In the genomic region with DNA sequence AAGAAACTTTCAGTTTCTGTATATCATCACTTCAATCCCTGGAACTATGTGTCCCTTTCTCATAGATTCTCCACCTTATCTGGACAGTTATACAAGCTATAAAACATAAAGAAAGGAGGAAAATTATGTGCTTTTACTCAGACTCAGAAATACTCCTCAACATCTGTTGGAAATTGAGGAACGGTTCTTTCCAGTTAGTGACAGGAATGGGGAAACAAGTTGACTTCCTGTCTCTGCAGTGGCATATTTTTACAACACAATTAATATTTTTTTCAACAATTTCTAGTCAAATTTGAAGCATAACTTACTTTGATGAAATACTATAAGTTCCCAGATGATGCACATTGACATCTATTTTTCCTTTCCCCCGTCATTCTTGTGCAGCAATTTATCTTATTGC, we compare ENCODE assay signal across 19 cellular contexts.
"Had no signal": no experiment of that assay in that cellular context is flagged by ENCODE, and none has a peak within 500 bp of the region (broad histone marks: within the 10 kb centered on the region; RNA-seq: fewer than 3 reads in every experiment).

No MANE protein-coding gene starts in this region.

- H3K4me1 Mint-ChIP-seq: nephron progenitor cell had no signal

- H3K4me3 Mint-ChIP-seq: activated CD8-positive, alpha-beta memory T cell treated with anti-CD3 and anti-CD28 coated beads, Interleukin-2, amount 10 ng/mL, durations not matched to agents 7 days and 5 days; activated naive CD8-positive, alpha-beta T cell treated with anti-CD3 and anti-CD28 coated beads for 36 hours; activated T-cell treated with anti-CD3 and anti-CD28 coated beads, Interleukin-2, amount 50 U/mL, for 24 hours; memory B cell; nephron progenitor cell had no signal

- FAIRE-seq: endometrium had no signal

- H3K27ac ChIP-seq: breast epithelium, esophagus squamous epithelium, ovary had no signal

- ATAC-seq: activated CD8-positive, alpha-beta memory T cell treated with anti-CD3 and anti-CD28 coated beads, Interleukin-2, amount 10 ng/mL, durations not matched to agents 7 days and 5 days; heart right ventricle; left lobe of liver had no signal

- H3K27me3 Mint-ChIP-seq: activated CD8-positive, alpha-beta memory T cell treated with anti-CD3 and anti-CD28 coated beads, Interleukin-2, amount 10 ng/mL, durations not matched to agents 7 days and 5 days; activated naive CD8-positive, alpha-beta T cell treated with anti-CD3 and anti-CD28 coated beads for 36 hours; activated T-cell treated with anti-CD3 and anti-CD28 coated beads, Interleukin-2, amount 50 U/mL, for 24 hours; memory B cell had no signal

- H3K27ac Mint-ChIP-seq: activated CD8-positive, alpha-beta memory T cell treated with anti-CD3 and anti-CD28 coated beads, Interleukin-2, amount 10 ng/mL, durations not matched to agents 7 days and 5 days; activated naive CD8-positive, alpha-beta T cell treated with anti-CD3 and anti-CD28 coated beads for 36 hours; activated T-cell treated with anti-CD3 and anti-CD28 coated beads, Interleukin-2, amount 50 U/mL, for 24 hours; memory B cell; nephron progenitor cell had no signal

- H3K27me3 ChIP-seq: breast epithelium, esophagus squamous epithelium, heart right ventricle, ovary had no signal

- H3K36me3 ChIP-seq: breast epithelium had no signal

- H3K4me3 ChIP-seq: breast epithelium, esophagus squamous epithelium, heart right ventricle, ovary had no signal

- H3K4me1 ChIP-seq: breast epithelium, esophagus squamous epithelium had no signal

- DNase-seq: activated CD4-positive, CD25-positive, alpha-beta regulatory T cell; activated CD8-positive, alpha-beta memory T cell treated with anti-CD3 and anti-CD28 coated beads, Interleukin-2, amount 10 ng/mL, durations not matched to agents 7 days and 5 days; activated effector memory CD4-positive, alpha-beta T cell treated with anti-CD3 and anti-CD28 coated beads, Interleukin-2, amount 50 U/mL, for 16 hours; activated naive CD8-positive, alpha-beta T cell treated with anti-CD3 and anti-CD28 coated beads for 36 hours; activated T-cell treated with anti-CD3 and anti-CD28 coated beads, Interleukin-2, amount 50 U/mL, for 24 hours; aorta; esophagus squamous epithelium; foreskin melanocyte; heart right ventricle; islet precursor cell; nephron progenitor cell; ovary; stimulated activated CD4-positive, alpha-beta T cell treated with anti-CD3 and anti-CD28 coated beads, Interleukin-2, amount 100 ng/mL, for 48 hours; stimulated activated naive CD4-positive, alpha-beta T cell treated with Interleukin-2 at 50 U/mL for 16 hours; trophoblast cell had no signal
